Comparison of ENCODE assay signal across 11 cellular contexts in the genomic region with DNA sequence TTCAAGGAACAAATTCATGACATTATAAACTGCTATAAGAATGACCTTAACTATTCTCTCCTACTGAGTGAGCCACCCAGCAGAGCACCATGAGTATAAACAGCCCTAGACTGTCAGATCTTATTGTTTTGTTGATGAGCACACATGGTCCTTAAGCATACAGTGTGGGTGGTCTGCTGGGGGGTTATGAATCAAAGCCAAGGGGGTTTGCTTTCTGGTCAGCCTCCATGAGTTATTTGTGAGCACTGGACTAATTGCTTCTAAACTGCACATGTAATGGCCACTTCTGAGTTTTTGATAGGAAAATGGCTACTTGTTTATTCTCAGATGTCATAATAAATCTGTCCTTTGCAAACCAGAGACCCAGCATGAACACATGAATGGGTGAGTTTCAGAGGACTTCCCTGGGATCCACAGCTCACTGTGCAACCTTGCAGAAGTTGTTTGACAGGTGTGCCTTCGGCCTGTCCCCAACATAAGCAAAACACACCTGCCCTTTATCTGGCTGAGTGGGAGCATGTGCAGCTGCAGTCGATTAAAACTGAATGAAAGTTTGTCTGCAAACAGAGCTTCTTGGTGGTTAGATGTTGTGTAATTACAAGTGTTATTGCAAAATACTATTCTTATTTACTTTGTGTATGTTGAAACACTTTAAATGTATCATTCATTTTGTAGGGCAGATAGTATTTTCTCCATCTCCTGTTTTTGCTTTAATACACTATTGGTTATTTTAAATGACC. TPM values are rescaled to one million over a fixed set of nuclear protein-coding genes. Genes with fewer than 3 reads are reported as not detected.
A peak's percentile ranks its signal among the peaks of the same experiment; 100 is the strongest.
DNase-seq lines count a peak whose midpoint lies in the region; ATAC-seq and TF ChIP-seq lines count a peak whose summit lies in the region.
"Had no signal": no experiment of that assay in that cellular context is flagged by ENCODE, and none has a peak within 500 bp of the region (broad histone marks: within the 10 kb centered on the region; RNA-seq: fewer than 3 reads in every experiment).

No MANE protein-coding gene starts in this region.

- TF ChIP-seq POLR2A in esophagus squamous epithelium (IDR thresholded peaks at IDR 0.05), result no peak

- H3K4me2 ChIP-seq in smooth muscle cell, result no peak overlapping the region

- TF ChIP-seq CTCF in HL-60 (IDR thresholded peaks at IDR 0.05; ENCODE audit: insufficient read depth, low read length) (no peak), esophagus squamous epithelium (IDR thresholded peaks at IDR 0.05) (no peak), smooth muscle cell (IDR thresholded peaks at IDR 0.05; ENCODE audit: borderline replicate concordance, insufficient read depth, poor library complexity, severe bottlenecking) (no peak), GM10266 (IDR thresholded peaks at IDR 0.05; ENCODE audit: control insufficient read depth, insufficient read depth, low read depth, missing control alignments) (no peak)

- WGBS in esophagus squamous epithelium, 2 donors, result 11 to 41% methylated on average over 2 of the region's 2 CpGs
- WGBS in smooth muscle cell (ENCODE audit: low lambda C conversion rate), result 82% methylated on average over 2 of the region's 2 CpGs

- H3K4me3 ChIP-seq in HL-60 (replicated peaks; ENCODE audit: insufficient read depth, low read length), result no peak overlapping the region
- H3K4me3 ChIP-seq in esophagus squamous epithelium, result no peak overlapping the region
- no peak overlapping the region for H3K4me3 ChIP-seq in smooth muscle cell
- H3K4me3 ChIP-seq in effector memory CD4-positive, alpha-beta T cell (ENCODE audit: insufficient read depth, low read depth, low read length, poor library complexity, severe bottlenecking), result no peak overlapping the region

- H3K9me3 ChIP-seq in esophagus squamous epithelium (no peaks in the 10 kb centered on the region), smooth muscle cell (replicated peaks; ENCODE audit: low read depth) (no peaks in the 10 kb centered on the region)
- H3K9me3 ChIP-seq in effector memory CD4-positive, alpha-beta T cell (ENCODE audit: control insufficient read depth, low read length), result no peaks in the 10 kb centered on the region

- no peaks in the 10 kb centered on the region for H3F3A ChIP-seq in smooth muscle cell (ENCODE audit: low read depth)

- no peak overlapping the region for H2AFZ ChIP-seq in smooth muscle cell (ENCODE audit: low read depth)
- H2AFZ ChIP-seq: parathyroid adenoma had no signal

- peak overlapping the region; percentile 36 for H3K9ac ChIP-seq in smooth muscle cell (ENCODE audit: low read depth)
- H3K9ac ChIP-seq: parathyroid adenoma had no signal

- peak; percentile 9 to 51 for DNase-seq in HL-60 (ENCODE audit: low read depth in 1 of 2, low spot score in 1 of 2)
- peak; percentile 37 for DNase-seq in NCI-H2196 (lab: John Stamatoyannopoulos, UW; ENCODE audit: unreplicated experiment)
- no peak for DNase-seq in esophagus squamous epithelium (lab: John Stamatoyannopoulos, UW)
- no peak for DNase-seq in smooth muscle cell (lab: John Stamatoyannopoulos, UW; ENCODE audit: unreplicated experiment)
- no peak for DNase-seq in effector memory CD4-positive, alpha-beta T cell
- no peak for DNase-seq in GM10266 (ENCODE audit: extremely low spot score)
- DNase-seq in activated CD4-positive, alpha-beta T cell treated with anti-CD3 and anti-CD28 coated beads for 4 hours, result no peak
- DNase-seq: activated T-cell treated with anti-CD3 and anti-CD28 coated beads for 4 hours had no signal

- no peaks in the 10 kb centered on the region for H4K20me1 ChIP-seq in smooth muscle cell (ENCODE audit: low read depth)

- H3K79me2 ChIP-seq in smooth muscle cell (ENCODE audit: low read depth), result no peaks in the 10 kb centered on the region
- H3K79me2 ChIP-seq: parathyroid adenoma had no signal

- H3K4me1 ChIP-seq in esophagus squamous epithelium (peaks cover 20 to 66% (median 35%) of the 10 kb centered on the region in 3 donors), smooth muscle cell (ENCODE audit: low read depth) (peaks cover 5% of the 10 kb centered on the region)
- H3K4me1 ChIP-seq in effector memory CD4-positive, alpha-beta T cell (ENCODE audit: control insufficient read depth, insufficient read depth, low read length, poor library complexity, severe bottlenecking), result no peaks in the 10 kb centered on the region
- H3K4me1 ChIP-seq: parathyroid adenoma had no signal

- no peak for ATAC-seq in GM21717 (IDR thresholded peaks at IDR 0.05; ENCODE audit: unreplicated experiment)

- intact Hi-C loops in esophagus squamous epithelium (cut with DNase I), result no loop called here

- no peaks in the 10 kb centered on the region for H3K27me3 ChIP-seq in HL-60 (ENCODE audit: insufficient read depth, poor library complexity, severe bottlenecking)
- H3K27me3 ChIP-seq in esophagus squamous epithelium, result no peaks in the 10 kb centered on the region
- H3K27me3 ChIP-seq in smooth muscle cell (ENCODE audit: low read depth), result no peaks in the 10 kb centered on the region
- no peaks in the 10 kb centered on the region for H3K27me3 ChIP-seq in effector memory CD4-positive, alpha-beta T cell (replicated peaks; ENCODE audit: control insufficient read depth, insufficient read depth, low read length, poor library complexity, severe bottlenecking)

- H3K27ac ChIP-seq in HL-60 (replicated peaks) (no peak overlapping the region), esophagus squamous epithelium (peak overlapping the region; percentile 10 to 87 (median 85)), smooth muscle cell (ENCODE audit: low read depth) (no peak overlapping the region)
- no peak overlapping the region for H3K27ac ChIP-seq in effector memory CD4-positive, alpha-beta T cell (ENCODE audit: insufficient read depth, low read length, poor library complexity, severe bottlenecking)
- H3K27ac ChIP-seq: parathyroid adenoma had no signal

- H3K36me3 ChIP-seq in esophagus squamous epithelium (no peaks in the 10 kb centered on the region), smooth muscle cell (ENCODE audit: low read depth) (no peaks in the 10 kb centered on the region)
- H3K36me3 ChIP-seq in effector memory CD4-positive, alpha-beta T cell (ENCODE audit: control insufficient read depth, insufficient read depth, low read length), result no peaks in the 10 kb centered on the region

RNA-seq across cellular contexts. Expression of a gene that starts 35.9 kb away (rescaled TPM):
- total RNA-seq in esophagus squamous epithelium (10 to 100 TPM in 2 of 4 donors, 1 to 10 TPM in 2; 1.9 to 58.4 (median 11.3) TPM), smooth muscle cell (13.0 and 13.3 TPM in 2 replicates)
- polyA plus RNA-seq in smooth muscle cell, result 7.9 and 8.2 TPM in 2 replicates
- total RNA-seq: T-helper 2 cell treated with Interferon-gamma antibody and Interleukin-4, amounts not matched to agents 100 ng/mL and 5 ng/mL, for 36 hours had no signal

Comparison
In these comparisons a context has a peak if more than half of its experiments do, and no peak if none do; other contexts are left out.
1. DNase-seq: peak in HL-60 (2 of 2) and NCI-H2196 (single experiment); none in esophagus squamous epithelium (single experiment), smooth muscle cell (single experiment), effector memory CD4-positive, alpha-beta T cell (0 of 3), GM10266 (single experiment) and activated CD4-positive, alpha-beta T cell treated with anti-CD3 and anti-CD28 coated beads for 4 hours (0 of 2).
2. H3K27ac ChIP-seq: peak in esophagus squamous epithelium (4 of 4); none in HL-60 (single experiment), smooth muscle cell (single experiment) and effector memory CD4-positive, alpha-beta T cell (single experiment).